ENCODE assay signal across 19 cellular contexts in the genomic region with DNA sequence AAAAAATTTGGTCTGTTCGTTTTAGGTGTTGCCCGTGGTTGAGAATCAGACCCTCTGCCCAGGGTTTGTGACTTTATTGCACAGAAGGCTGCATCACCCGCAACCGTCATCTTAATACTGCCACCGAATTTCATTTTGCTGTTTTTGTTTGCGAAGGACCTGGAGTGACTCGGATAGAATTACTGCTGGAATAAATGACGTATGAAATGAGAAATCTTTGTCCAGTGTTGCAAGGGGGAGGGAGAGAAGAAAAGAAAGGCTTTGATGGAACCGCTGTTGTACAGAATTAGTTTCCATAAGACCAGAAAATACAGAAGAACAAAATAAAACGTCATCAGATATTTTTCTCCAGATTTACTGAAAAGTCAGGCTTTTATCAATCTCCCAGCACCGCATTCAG.
"Had no signal": no experiment of that assay in that cellular context is flagged by ENCODE, and none has a peak within 500 bp of the region (broad histone marks: within the 10 kb centered on the region; RNA-seq: fewer than 3 reads in every experiment).

No MANE protein-coding gene starts in this region.

- H3K4me3 ChIP-seq: colonic mucosa, heart right ventricle, left ventricle myocardium inferior, lower lobe of right lung, psoas muscle, stomach, upper lobe of left lung, uterus had no signal

- H3K27ac Mint-ChIP-seq: memory B cell, mesothelial cell of epicardium, nephron had no signal

- H2AFZ ChIP-seq: parathyroid adenoma had no signal

- H3K27me3 ChIP-seq: colonic mucosa, heart right ventricle, stomach, upper lobe of left lung, uterus had no signal

- H3K4me1 ChIP-seq: colonic mucosa, lower lobe of right lung, parathyroid adenoma, uterus had no signal

- DNase-seq: colonic mucosa; dermis blood vessel endothelial cell; heart right ventricle; hypothalamus; left ventricle myocardium inferior; lower lobe of right lung; naive B cell; psoas muscle; small intestine; stimulated activated CD4-positive, alpha-beta T cell treated with anti-CD3 and anti-CD28 coated beads, Interleukin-12 subunit alpha, Interleukin-12 subunit beta, amount 100 ng/mL, for 4 hours; stimulated activated naive CD4-positive, alpha-beta T cell; stomach; substantia nigra; upper lobe of left lung; uterus had no signal

- H3K9me3 ChIP-seq: colonic mucosa, left ventricle myocardium inferior, lower lobe of right lung, psoas muscle, uterus had no signal

- H3K79me2 ChIP-seq: parathyroid adenoma had no signal

- H3K27ac ChIP-seq: colonic mucosa, lower lobe of right lung, parathyroid adenoma, psoas muscle, stomach, upper lobe of left lung had no signal

- ATAC-seq: heart right ventricle, lower lobe of right lung, psoas muscle had no signal

- H3K36me3 Mint-ChIP-seq: memory B cell, mesothelial cell of epicardium, naive B cell had no signal

- H3K9ac ChIP-seq: parathyroid adenoma had no signal

- H3K4me1 Mint-ChIP-seq: memory B cell, naive B cell had no signal

- H3K27me3 Mint-ChIP-seq: memory B cell, naive B cell had no signal

- H3K36me3 ChIP-seq: colonic mucosa, heart right ventricle, left ventricle myocardium inferior, lower lobe of right lung, stomach, upper lobe of left lung, uterus had no signal

- H3K4me3 Mint-ChIP-seq: memory B cell, mesothelial cell of epicardium, naive B cell, nephron had no signal
